ENCODE assay signal across 31 cellular contexts in genomic region chr2:134869941-134870736, GRCh38. TPM values are rescaled to one million over a fixed set of nuclear protein-coding genes. Genes with fewer than 3 reads are reported as not detected.
DNase-seq lines count a peak whose midpoint lies in the region; ATAC-seq, FAIRE-seq and TF ChIP-seq lines count a peak whose summit lies in the region.
"Had no signal": no experiment of that assay in that cellular context is flagged by ENCODE, and none has a peak within 500 bp of the region (broad histone marks: within the 10 kb centered on the region; RNA-seq: fewer than 3 reads in every experiment).

No MANE protein-coding gene starts in this region.

- H3K4me3 Mint-ChIP-seq in glutamatergic neuron (ENCODE audit: unreplicated experiment): no peak overlapping the region
- no peak overlapping the region for H3K4me3 Mint-ChIP-seq in activated naive CD8-positive, alpha-beta T cell treated with anti-CD3 and anti-CD28 coated beads for 36 hours
- H3K4me3 Mint-ChIP-seq: activated CD8-positive, alpha-beta T cell treated with anti-CD3 and anti-CD28 coated beads for 36 hours; activated naive CD8-positive, alpha-beta T cell treated with anti-CD3 and anti-CD28 coated beads, Interleukin-2, amount 10 ng/mL, durations not matched to agents 7 days and 5 days; CD14-positive monocyte; HFFc6; naive thymus-derived CD8-positive, alpha-beta T cell had no signal

- no peak for TF ChIP-seq CTCF in glutamatergic neuron (IDR thresholded peaks at IDR 0.05; ENCODE audit: partially characterized antibody, unreplicated experiment)
- TF ChIP-seq CTCF in mucosa of descending colon (IDR thresholded peaks at IDR 0.05): no peak
- TF ChIP-seq CTCF in esophagus muscularis mucosa (IDR thresholded peaks at IDR 0.05): no peak

- no peak overlapping the region for H3K27ac ChIP-seq in esophagus muscularis mucosa (replicated peaks in 1 of 4)
- H3K27ac ChIP-seq: colonic mucosa, PC-9, thyroid gland had no signal

- CTCF ChIA-PET in HEK293T (lab: Yijun Ruan, JAX): no interaction called here

- peak; percentile 19 for ATAC-seq in mucosa of descending colon
- ATAC-seq: activated CD8-positive, alpha-beta T cell treated with anti-CD3 and anti-CD28 coated beads for 36 hours; naive thymus-derived CD8-positive, alpha-beta T cell; stimulated activated naive CD8-positive, alpha-beta T cell treated with anti-CD3 and anti-CD28 coated beads, Interleukin-15, Interleukin-2, amounts not matched to agents 100 U/mL and 50 U/mL, for 24 hours had no signal

- H3K27me3 Mint-ChIP-seq in glutamatergic neuron (ENCODE audit: unreplicated experiment): peaks cover 2% of the 10 kb centered on the region
- no peaks in the 10 kb centered on the region for H3K27me3 Mint-ChIP-seq in activated naive CD8-positive, alpha-beta T cell treated with anti-CD3 and anti-CD28 coated beads for 36 hours
- H3K27me3 Mint-ChIP-seq: activated CD8-positive, alpha-beta T cell treated with anti-CD3 and anti-CD28 coated beads for 36 hours; naive thymus-derived CD8-positive, alpha-beta T cell had no signal

- peaks cover 2% of the 10 kb centered on the region for H3K4me1 Mint-ChIP-seq in glutamatergic neuron (ENCODE audit: low read depth, unreplicated experiment)
- H3K4me1 Mint-ChIP-seq in activated naive CD8-positive, alpha-beta T cell treated with anti-CD3 and anti-CD28 coated beads for 36 hours: no peaks in the 10 kb centered on the region
- H3K4me1 Mint-ChIP-seq: activated naive CD8-positive, alpha-beta T cell treated with anti-CD3 and anti-CD28 coated beads, Interleukin-2, amount 10 ng/mL, durations not matched to agents 7 days and 5 days; naive thymus-derived CD8-positive, alpha-beta T cell had no signal

- TF ChIP-seq POLR2A in GM12891 (IDR thresholded peaks at IDR 0.05; ENCODE audit: low read depth, low read length): no peak
- no peak for TF ChIP-seq POLR2A in esophagus muscularis mucosa (IDR thresholded peaks at IDR 0.05; ENCODE audit: low read depth)

- H3K27ac Mint-ChIP-seq in glutamatergic neuron (ENCODE audit: unreplicated experiment): peak overlapping the region; percentile 31
- no peak overlapping the region for H3K27ac Mint-ChIP-seq in activated naive CD8-positive, alpha-beta T cell treated with anti-CD3 and anti-CD28 coated beads for 36 hours
- H3K27ac Mint-ChIP-seq: activated CD8-positive, alpha-beta T cell treated with anti-CD3 and anti-CD28 coated beads for 36 hours; activated naive CD8-positive, alpha-beta T cell treated with anti-CD3 and anti-CD28 coated beads, Interleukin-2, amount 10 ng/mL, durations not matched to agents 7 days and 5 days; CD14-positive monocyte; HFFc6; naive thymus-derived CD8-positive, alpha-beta T cell had no signal

- POLR2A ChIA-PET in HEK293T (lab: Yijun Ruan, JAX): no interaction called here

- no peak for TF ChIP-seq EP300 in esophagus muscularis mucosa (IDR thresholded peaks at IDR 0.05)

- no peaks in the 10 kb centered on the region for H3K4me1 ChIP-seq in mucosa of descending colon (ENCODE audit: low read depth)
- no peaks in the 10 kb centered on the region for H3K4me1 ChIP-seq in esophagus muscularis mucosa
- H3K4me1 ChIP-seq: colonic mucosa had no signal

- no peak for DNase-seq in GM12891 (ENCODE audit: insufficient read length, low spot score)
- peak; percentile 71 for DNase-seq in NCI-H524 treated with DMSO at 0.1 percent for 48 hours (lab: John Stamatoyannopoulos, UW)
- DNase-seq in glutamatergic neuron: peak; percentile 61
- no peak for DNase-seq in mucosa of descending colon
- DNase-seq in activated naive CD8-positive, alpha-beta T cell treated with anti-CD3 and anti-CD28 coated beads for 36 hours: no peak
- no peak for DNase-seq in HEK293T (ENCODE audit: extremely low spot score)
- no peak for DNase-seq in DMS153 (lab: John Stamatoyannopoulos, UW)
- no peak for DNase-seq in esophagus muscularis mucosa (ENCODE audit: extremely low spot score)
- DNase-seq: activated CD4-positive, CD25-positive, alpha-beta regulatory T cell treated with anti-CD3 and anti-CD28 coated beads, Interleukin-2, amount 50 U/mL, for 72 hours; activated CD8-positive, alpha-beta T cell treated with anti-CD3 and anti-CD28 coated beads for 36 hours; activated effector memory CD4-positive, alpha-beta T cell treated with Interleukin-2 at 50 U/mL for 16 hours; activated naive CD8-positive, alpha-beta T cell treated with anti-CD3 and anti-CD28 coated beads, Interleukin-2, amount 10 ng/mL, durations not matched to agents 7 days and 5 days; colonic mucosa; effector memory CD4-positive, alpha-beta T cell; HFFc6; KBM-7; naive thymus-derived CD8-positive, alpha-beta T cell; NCI-H1436 treated with DMSO at 0.1 percent for 48 hours; NCI-H446 treated with DMSO at 0.1 percent for 48 hours; PC-9; SIG-M5; stimulated activated CD4-positive, alpha-beta T cell treated with anti-CD3 and anti-CD28 coated beads, Interleukin-12 subunit alpha, Interleukin-12 subunit beta, amount 100 ng/mL, for 4 hours; stimulated activated naive CD8-positive, alpha-beta T cell treated with anti-CD3 and anti-CD28 coated beads, Interleukin-15, Interleukin-2, amounts not matched to agents 100 U/mL and 50 U/mL, for 24 hours; thyroid gland had no signal

- H3K4me3 ChIP-seq in mucosa of descending colon (no peak overlapping the region), esophagus muscularis mucosa (no peak overlapping the region)
- H3K4me3 ChIP-seq: colonic mucosa, PC-9, thyroid gland had no signal

- H3K36me3 ChIP-seq in mucosa of descending colon (ENCODE audit: low read depth): no peaks in the 10 kb centered on the region
- no peaks in the 10 kb centered on the region for H3K36me3 ChIP-seq in esophagus muscularis mucosa
- H3K36me3 ChIP-seq: colonic mucosa, thyroid gland had no signal

- no peaks in the 10 kb centered on the region for H3K27me3 ChIP-seq in esophagus muscularis mucosa
- H3K27me3 ChIP-seq: colonic mucosa, thyroid gland had no signal

- no peaks in the 10 kb centered on the region for H3K9me3 ChIP-seq in mucosa of descending colon
- H3K9me3 ChIP-seq in esophagus muscularis mucosa: no peaks in the 10 kb centered on the region
- H3K9me3 ChIP-seq: colonic mucosa, thyroid gland had no signal

- peak; percentile 20 for FAIRE-seq in GM12891 (lab: Jason Lieb, UNC)
- FAIRE-seq: GM18507 had no signal

- no peaks in the 10 kb centered on the region for H3K36me3 Mint-ChIP-seq in glutamatergic neuron (ENCODE audit: unreplicated experiment)
- H3K36me3 Mint-ChIP-seq in activated naive CD8-positive, alpha-beta T cell treated with anti-CD3 and anti-CD28 coated beads for 36 hours: no peaks in the 10 kb centered on the region
- H3K36me3 Mint-ChIP-seq: activated naive CD8-positive, alpha-beta T cell treated with anti-CD3 and anti-CD28 coated beads, Interleukin-2, amount 10 ng/mL, durations not matched to agents 7 days and 5 days; CD14-positive monocyte had no signal

- H3K9me3 Mint-ChIP-seq in glutamatergic neuron (ENCODE audit: unreplicated experiment): peaks cover 2% of the 10 kb centered on the region
- no peaks in the 10 kb centered on the region for H3K9me3 Mint-ChIP-seq in activated naive CD8-positive, alpha-beta T cell treated with anti-CD3 and anti-CD28 coated beads for 36 hours
- H3K9me3 Mint-ChIP-seq: activated CD8-positive, alpha-beta T cell treated with anti-CD3 and anti-CD28 coated beads for 36 hours; activated naive CD8-positive, alpha-beta T cell treated with anti-CD3 and anti-CD28 coated beads, Interleukin-2, amount 10 ng/mL, durations not matched to agents 7 days and 5 days; HFFc6 had no signal

- intact Hi-C loops in mucosa of descending colon (cut with DNase I, micrococcal nuclease) (no loop called here), esophagus muscularis mucosa (cut with DNase I) (no loop called here)

- 79% methylated on average over 8 of the region's 8 CpGs for WGBS in esophagus muscularis mucosa

TF ChIP-seq in GM12891, 5 proteins besides CTCF, POLR2A, EP300 and RAD21:
- no peak for TF ChIP-seq POLR2AphosphoS5 (IDR thresholded peaks at IDR 0.05; ENCODE audit: low read depth, low read length)
- no peak for TF ChIP-seq PAX5 (IDR thresholded peaks at IDR 0.05; ENCODE audit: insufficient read depth, low read length, severe bottlenecking)
- TF ChIP-seq SPI1 (IDR thresholded peaks at IDR 0.05; ENCODE audit: low read depth, low read length): no peak

TF ChIP-seq in HEK293T, 16 proteins besides CTCF, POLR2A, EP300 and RAD21:
- TF ChIP-seq PKNOX1 (IDR thresholded peaks at IDR 0.05) (no peak), NFRKB (IDR thresholded peaks at IDR 0.05) (no peak), FOXK2 (IDR thresholded peaks at IDR 0.05) (no peak), CTBP1 (IDR thresholded peaks at IDR 0.05; ENCODE audit: borderline replicate concordance) (no peak), ZNF384 (IDR thresholded peaks at IDR 0.05) (no peak), L3MBTL2 (conservative IDR thresholded peaks at IDR 0.05) (no peak), ELF4 (IDR thresholded peaks at IDR 0.05) (no peak), BHLHE40 (IDR thresholded peaks at IDR 0.05; ENCODE audit: borderline replicate concordance) (no peak), TARDBP (IDR thresholded peaks at IDR 0.05) (no peak), ARNT (IDR thresholded peaks at IDR 0.05) (no peak), LEF1 (IDR thresholded peaks at IDR 0.05; ENCODE audit: borderline replicate concordance) (no peak), FOXM1 (IDR thresholded peaks at IDR 0.05; ENCODE audit: borderline replicate concordance) (no peak), FOXA1 (IDR thresholded peaks at IDR 0.05) (no peak), HDGF (IDR thresholded peaks at IDR 0.05; ENCODE audit: borderline replicate concordance) (no peak), SP1 (IDR thresholded peaks at IDR 0.05) (no peak), SUZ12 (IDR thresholded peaks at IDR 0.05) (no peak)

RNA-seq across cellular contexts. Expression of gene ACMSD, which starts 31.7 kb away (rescaled TPM):
- polyA plus RNA-seq in GM12891 (2012; ENCODE audit: low read depth, missing spikeins): not detected
- not detected for total RNA-seq in glutamatergic neuron (ENCODE audit: unreplicated experiment)
- total RNA-seq in mucosa of descending colon: not detected
- total RNA-seq in activated naive CD8-positive, alpha-beta T cell treated with anti-CD3 and anti-CD28 coated beads for 36 hours: not detected
- not detected for total RNA-seq in esophagus muscularis mucosa
- total RNA-seq: activated CD8-positive, alpha-beta T cell treated with anti-CD3 and anti-CD28 coated beads for 36 hours; activated naive CD8-positive, alpha-beta T cell treated with anti-CD3 and anti-CD28 coated beads, Interleukin-2, amount 10 ng/mL, durations not matched to agents 7 days and 5 days; colonic mucosa; G401; HFFc6; kidney epithelial cell; naive thymus-derived CD8-positive, alpha-beta T cell; osteoblast; PC-9; T-helper 1 cell treated with Interleukin-12 subunit alpha and Interleukin-12 subunit beta and Interleukin-4 antibody, amounts not matched to agents 30 ng/mL and 1 ng/mL, for 36 hours had no signal
- polyA plus RNA-seq: CD14-positive monocyte; esophagus; naive thymus-derived CD8-positive, alpha-beta T cell had no signal

RNA-seq across cellular contexts. Expression of gene CCNT2, which starts 48.5 kb away (rescaled TPM):
- polyA plus RNA-seq in GM12891 (2012; ENCODE audit: low read depth, missing spikeins): 10.1 TPM
- 70.0 TPM for total RNA-seq in glutamatergic neuron (ENCODE audit: unreplicated experiment)
- 10 to 100 TPM; 37.9 to 51.7 (median 46.7) TPM for total RNA-seq in mucosa of descending colon
- 10 to 100 TPM; 28.3 to 29.1 TPM for total RNA-seq in activated naive CD8-positive, alpha-beta T cell treated with anti-CD3 and anti-CD28 coated beads for 36 hours
- total RNA-seq in esophagus muscularis mucosa: 10 to 100 TPM; 16.1 to 29.1 (median 20.5) TPM

Comparison
In these comparisons a context has a peak if more than half of its experiments do, and no peak if none do; other contexts are left out.
1. DNase-seq: peak in NCI-H524 treated with DMSO at 0.1 percent for 48 hours (single experiment) and glutamatergic neuron (single experiment); none in GM12891 (single experiment), mucosa of descending colon (0 of 3), activated naive CD8-positive, alpha-beta T cell treated with anti-CD3 and anti-CD28 coated beads for 36 hours (single experiment), HEK293T (single experiment), DMS153 (single experiment) and esophagus muscularis mucosa (single experiment).